ENCODE assay signal across 10 cellular contexts in the genomic region with DNA sequence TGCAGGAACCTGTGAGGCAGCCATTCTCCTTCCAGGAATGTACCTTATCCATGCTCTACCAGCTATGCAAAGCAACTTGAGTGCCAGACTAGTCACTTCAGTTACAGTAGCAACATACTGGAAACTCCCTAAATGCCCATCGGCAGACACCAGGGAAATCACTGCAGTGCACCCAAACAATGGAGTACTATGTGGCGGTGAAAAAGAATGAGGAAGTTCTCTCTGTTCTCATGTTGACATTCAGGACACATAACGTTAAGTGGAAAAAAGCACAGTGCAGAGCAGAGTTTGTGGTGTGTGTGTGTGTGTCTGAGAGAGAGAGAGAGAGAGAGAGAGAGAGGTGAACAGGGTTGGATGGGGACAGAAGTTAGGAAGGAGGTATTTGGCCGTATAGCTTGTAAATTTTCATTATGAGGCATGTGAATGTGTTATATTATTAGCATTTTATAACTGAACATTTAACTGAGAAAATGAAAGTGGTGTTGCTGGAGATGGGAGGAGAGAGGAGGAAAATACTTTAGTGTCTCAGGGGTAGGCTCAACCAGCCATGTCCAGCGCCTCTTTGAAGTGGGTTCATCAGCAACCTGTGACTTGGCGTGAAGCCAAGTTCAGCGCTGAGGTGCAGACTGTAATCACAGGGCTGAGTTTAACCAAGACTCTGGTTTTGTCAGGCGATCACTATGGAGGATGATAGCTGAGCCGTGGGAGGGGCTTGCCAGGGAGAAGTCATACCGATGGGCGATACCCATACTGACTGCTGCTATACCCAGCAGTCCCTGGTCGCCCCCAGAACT. TPM values are rescaled to one million over a fixed set of nuclear protein-coding genes. Genes with fewer than 3 reads are reported as not detected.
DNase-seq lines count a peak whose midpoint lies in the region; ATAC-seq, FAIRE-seq and TF ChIP-seq lines count a peak whose summit lies in the region.
"Had no signal": no experiment of that assay in that cellular context is flagged by ENCODE, and none has a peak within 500 bp of the region (broad histone marks: within the 10 kb centered on the region; RNA-seq: fewer than 3 reads in every experiment).

No MANE protein-coding gene starts in this region.

- H3K36me3 ChIP-seq in mucosa of descending colon (ENCODE audit: low read depth) (no peaks in the 10 kb centered on the region), WERI-Rb-1 (no peaks in the 10 kb centered on the region)

- H3K27ac ChIP-seq in WERI-Rb-1: no peak overlapping the region
- H3K27ac ChIP-seq: sigmoid colon had no signal

- DNase-seq in NCI-H345 (lab: John Stamatoyannopoulos, UW) (peak; percentile 93), mucosa of descending colon (no peak), KG1 (lab: John Stamatoyannopoulos, UW) (no peak), WERI-Rb-1 (no peak), D721Med (ENCODE audit: insufficient read length, low spot score) (no peak)
- DNase-seq: sigmoid colon had no signal

- peak; percentile 43 for ATAC-seq in GM18870 (IDR thresholded peaks at IDR 0.05; ENCODE audit: unreplicated experiment)
- peak; percentile 36 for ATAC-seq in HG02973 (IDR thresholded peaks at IDR 0.05; ENCODE audit: unreplicated experiment)
- ATAC-seq in mucosa of descending colon: peak; percentile 28
- no peak for ATAC-seq in GM21526 (IDR thresholded peaks at IDR 0.05; ENCODE audit: low FRiP score, unreplicated experiment)

- intact Hi-C loops in mucosa of descending colon (cut with DNase I, micrococcal nuclease): no loop called here

- no peak for TF ChIP-seq CTCF in mucosa of descending colon (IDR thresholded peaks at IDR 0.05)
- no peak for TF ChIP-seq CTCF in WERI-Rb-1 (IDR thresholded peaks at IDR 0.05; ENCODE audit: low read depth, low read length)
- no peak for TF ChIP-seq CTCF in D721Med (IDR thresholded peaks at IDR 0.05; ENCODE audit: insufficient read depth, missing control alignments)

- H3K4me1 ChIP-seq in mucosa of descending colon (ENCODE audit: low read depth): no peaks in the 10 kb centered on the region

- no peak for FAIRE-seq in D721Med (lab: Jason Lieb, UNC)

- H3K27me3 ChIP-seq in WERI-Rb-1 (ENCODE audit: insufficient read depth, low read depth, severe bottlenecking): no peaks in the 10 kb centered on the region

- H3K4me3 ChIP-seq in mucosa of descending colon: no peak overlapping the region
- no peak overlapping the region for H3K4me3 ChIP-seq in WERI-Rb-1 (ENCODE audit: low read depth, low read length)
- H3K4me3 ChIP-seq: sigmoid colon had no signal

- no peaks in the 10 kb centered on the region for H3K9me3 ChIP-seq in mucosa of descending colon
- H3K9me3 ChIP-seq in WERI-Rb-1 (ENCODE audit: severe bottlenecking): no peaks in the 10 kb centered on the region
- H3K9me3 ChIP-seq: sigmoid colon had no signal

RNA-seq across cellular contexts. Expression of gene TNFAIP2, which starts 17.3 kb away (rescaled TPM):
- 10 to 100 TPM; 22.0 to 67.4 (median 40.2) TPM for total RNA-seq in mucosa of descending colon

RNA-seq across cellular contexts. Expression of gene EXOC3L4, which starts 46.0 kb away (rescaled TPM):
- total RNA-seq in mucosa of descending colon: 10 to 100 TPM; 16.7 to 29.1 (median 26.1) TPM

RNA-seq across cellular contexts. Expression of gene LBHD2, which starts 56.5 kb away (rescaled TPM):
- total RNA-seq in mucosa of descending colon: not detected
- total RNA-seq: H9, sigmoid colon had no signal
